In the genomic region with DNA sequence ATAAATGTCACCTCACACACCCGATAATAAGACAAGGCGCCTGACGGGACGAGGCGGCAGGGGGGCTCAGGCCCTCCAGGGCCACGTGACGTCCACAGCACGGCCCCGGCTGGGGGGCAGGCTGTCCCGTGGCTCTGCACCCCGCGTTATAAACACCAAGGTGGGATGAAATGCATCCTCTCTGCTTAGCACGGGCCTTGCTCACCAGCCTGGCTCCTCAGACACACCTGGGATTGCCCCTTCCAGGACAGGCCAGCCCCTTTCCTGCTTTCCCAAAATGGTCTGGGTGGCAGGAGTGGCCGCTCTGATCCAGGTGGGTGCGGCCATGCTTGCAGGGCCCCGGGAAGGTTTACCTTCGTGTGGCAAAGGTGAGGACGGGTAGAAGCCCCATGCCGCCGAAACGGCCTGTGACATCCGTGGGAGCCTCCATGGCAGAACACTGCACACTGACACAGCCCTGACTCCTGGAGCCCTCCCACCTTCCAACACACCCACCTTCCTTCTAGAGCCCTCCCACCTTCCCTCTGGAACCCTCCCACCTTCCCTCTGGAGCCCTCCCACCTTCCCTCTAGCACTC, we compare ENCODE assay signal across 19 cellular contexts. TPM values are rescaled to one million over a fixed set of nuclear protein-coding genes. Genes with fewer than 3 reads are reported as not detected.
DNase-seq lines count a peak whose midpoint lies in the region; ATAC-seq, FAIRE-seq and TF ChIP-seq lines count a peak whose summit lies in the region.
"Had no signal": no experiment of that assay in that cellular context is flagged by ENCODE, and none has a peak within 500 bp of the region (broad histone marks: within the 10 kb centered on the region; RNA-seq: fewer than 3 reads in every experiment).

No MANE protein-coding gene starts in this region.

- no peak overlapping the region for H4K91ac ChIP-seq in mesenchymal stem cell (ENCODE audit: low read length)

- no peak overlapping the region for H2BK15ac ChIP-seq in mesenchymal stem cell (ENCODE audit: low read depth, poor library complexity, severe bottlenecking)

- H3K4me3 ChIP-seq in astrocyte (ENCODE audit: insufficient read depth, low read depth, low read length) (no peak overlapping the region), suprapubic skin (no peak overlapping the region), mesenchymal stem cell (ENCODE audit: insufficient read depth in 1 of 2, low read depth in 1 of 2, low read length in 2 of 2) (no peak overlapping the region)

- no peak overlapping the region for H2AK5ac ChIP-seq in mesenchymal stem cell (ENCODE audit: low read length, severe bottlenecking)

- no peak for TF ChIP-seq CTCF in activated CD8-positive, alpha-beta T cell treated with anti-CD3 and anti-CD28 coated beads for 36 hours (IDR thresholded peaks at IDR 0.05)
- TF ChIP-seq CTCF in astrocyte (IDR thresholded peaks at IDR 0.05; ENCODE audit: insufficient read depth, low read depth, low read length) (no peak), suprapubic skin (IDR thresholded peaks at IDR 0.05) (no peak)

- no peak overlapping the region for H2BK12ac ChIP-seq in mesenchymal stem cell (ENCODE audit: low read length in 2 of 2)

- H3K27ac Mint-ChIP-seq in activated CD8-positive, alpha-beta T cell treated with anti-CD3 and anti-CD28 coated beads for 36 hours, result no peak overlapping the region
- H3K27ac Mint-ChIP-seq in activated CD8-positive, alpha-beta T cell treated with anti-CD3 and anti-CD28 coated beads, Interleukin-2, amount 10 ng/mL, durations not matched to agents 7 days and 5 days, result no peak overlapping the region
- peak overlapping the region; percentile 41 for H3K27ac Mint-ChIP-seq in astrocyte (ENCODE audit: unreplicated experiment)
- H3K27ac Mint-ChIP-seq: activated naive CD4-positive, alpha-beta T cell treated with anti-CD3 and anti-CD28 coated beads, Interleukin-2, amount 50 U/mL, for 72 hours; stimulated activated naive B cell treated with anti-CD40 and anti-IgM and Interleukin-4, amounts not matched to agents 10 μg/mL and 1 μg/mL and 100 μg/mL, for 72 hours had no signal

- peak; percentile 10 for ATAC-seq in activated CD8-positive, alpha-beta T cell treated with anti-CD3 and anti-CD28 coated beads for 36 hours
- no peak for ATAC-seq in activated CD8-positive, alpha-beta T cell treated with anti-CD3 and anti-CD28 coated beads, Interleukin-2, amount 10 ng/mL, durations not matched to agents 7 days and 5 days
- ATAC-seq in left lobe of liver, result no peak
- ATAC-seq in GM18861 (IDR thresholded peaks at IDR 0.05; ENCODE audit: unreplicated experiment), result no peak
- ATAC-seq: activated naive CD4-positive, alpha-beta T cell treated with anti-CD3 and anti-CD28 coated beads, Interleukin-2, amount 50 U/mL, for 72 hours; stimulated activated naive B cell treated with anti-CD40 and anti-IgM and Interleukin-4, amounts not matched to agents 10 μg/mL and 1 μg/mL and 100 μg/mL, for 72 hours had no signal

- H3K23ac ChIP-seq in mesenchymal stem cell (ENCODE audit: low read length in 2 of 2), result no peak overlapping the region

- H3K4me2 ChIP-seq in astrocyte (ENCODE audit: low read length) (no peak overlapping the region), mesenchymal stem cell (ENCODE audit: low read length, poor library complexity, severe bottlenecking) (no peak overlapping the region)

- H2AFZ ChIP-seq in astrocyte (ENCODE audit: low read depth, low read length) (no peak overlapping the region), mesenchymal stem cell (ENCODE audit: low read depth, low read length) (no peak overlapping the region)

- no peak overlapping the region for H2BK5ac ChIP-seq in mesenchymal stem cell (ENCODE audit: low read depth, low read length, poor library complexity, severe bottlenecking)

- no peaks in the 10 kb centered on the region for H3K79me2 ChIP-seq in astrocyte (ENCODE audit: insufficient read depth, low read length)

- no peak overlapping the region for H3K18ac ChIP-seq in mesenchymal stem cell (ENCODE audit: low read depth in 1 of 2, low read length in 2 of 2)

- H3K9ac ChIP-seq in astrocyte (ENCODE audit: low read length) (no peak overlapping the region), mesenchymal stem cell (ENCODE audit: low read length) (no peak overlapping the region)

- DNase-seq in activated CD8-positive, alpha-beta T cell treated with anti-CD3 and anti-CD28 coated beads for 36 hours, result no peak
- no peak for DNase-seq in activated CD8-positive, alpha-beta T cell treated with anti-CD3 and anti-CD28 coated beads, Interleukin-2, amount 10 ng/mL, durations not matched to agents 7 days and 5 days
- DNase-seq in astrocyte (ENCODE audit: low read depth) (no peak), left lobe of liver (ENCODE audit: low spot score) (peak; percentile 46), suprapubic skin (ENCODE audit: low spot score in 2 of 2) (peak; percentile 47 to 70), mesenchymal stem cell (no peak)
- no peak for DNase-seq in activated CD4-positive, CD25-positive, alpha-beta regulatory T cell (lab: John Stamatoyannopoulos, UW)
- DNase-seq: brain microvascular endothelial cell; cortex of kidney; NCI-H1417 treated with DMSO at 0.1 percent for 48 hours; occipital lobe; SIG-M5; stimulated activated naive B cell treated with anti-CD40 and anti-IgM and Interleukin-4, amounts not matched to agents 10 μg/mL and 1 μg/mL and 100 μg/mL, for 72 hours; trophoblast cell had no signal

- no peaks in the 10 kb centered on the region for H3K27me3 Mint-ChIP-seq in activated CD8-positive, alpha-beta T cell treated with anti-CD3 and anti-CD28 coated beads for 36 hours
- H3K27me3 Mint-ChIP-seq in activated CD8-positive, alpha-beta T cell treated with anti-CD3 and anti-CD28 coated beads, Interleukin-2, amount 10 ng/mL, durations not matched to agents 7 days and 5 days (ENCODE audit: low read depth), result no peaks in the 10 kb centered on the region
- no peaks in the 10 kb centered on the region for H3K27me3 Mint-ChIP-seq in astrocyte (ENCODE audit: low read depth, unreplicated experiment)
- H3K27me3 Mint-ChIP-seq: stimulated activated naive B cell treated with anti-CD40 and anti-IgM and Interleukin-4, amounts not matched to agents 10 μg/mL and 1 μg/mL and 100 μg/mL, for 72 hours had no signal

- intact Hi-C loops in activated CD8-positive, alpha-beta T cell treated with anti-CD3 and anti-CD28 coated beads for 36 hours (cut with micrococcal nuclease), result no loop called here

- no peak for FAIRE-seq in astrocyte (lab: Jason Lieb, UNC)
- FAIRE-seq: A204.1, D721Med, endothelial cell of umbilical vein had no signal

- POLR2A ChIA-PET in activated CD8-positive, alpha-beta T cell treated with anti-CD3 and anti-CD28 coated beads for 36 hours (lab: Charles Lee), result no interaction called here
- POLR2A ChIA-PET in activated CD8-positive, alpha-beta T cell treated with anti-CD3 and anti-CD28 coated beads, Interleukin-2, amount 10 ng/mL, durations not matched to agents 7 days and 5 days (lab: Charles Lee), result no interaction called here

- peaks cover 9% of the 10 kb centered on the region for H4K20me1 ChIP-seq in astrocyte (ENCODE audit: insufficient read depth, low read length)

- no peak for TF ChIP-seq EP300 in suprapubic skin (IDR thresholded peaks at IDR 0.05)

- peaks cover 4% of the 10 kb centered on the region for H3K79me1 ChIP-seq in mesenchymal stem cell (replicated peaks; ENCODE audit: low read length, poor library complexity, severe bottlenecking)

- H3K36me3 ChIP-seq in astrocyte (ENCODE audit: insufficient read depth, low read length) (no peaks in the 10 kb centered on the region), suprapubic skin (peaks cover 37% of the 10 kb centered on the region), mesenchymal stem cell (ENCODE audit: control insufficient read depth in 1 of 2, insufficient read depth in 2 of 2, low read depth in 1 of 2, low read length in 2 of 2) (peaks cover 0 to 85% of the 10 kb centered on the region in 2 experiments)

- H3K4me3 Mint-ChIP-seq in activated CD8-positive, alpha-beta T cell treated with anti-CD3 and anti-CD28 coated beads for 36 hours, result no peak overlapping the region
- H3K4me3 Mint-ChIP-seq in activated CD8-positive, alpha-beta T cell treated with anti-CD3 and anti-CD28 coated beads, Interleukin-2, amount 10 ng/mL, durations not matched to agents 7 days and 5 days, result no peak overlapping the region
- H3K4me3 Mint-ChIP-seq in astrocyte (ENCODE audit: unreplicated experiment), result no peak overlapping the region
- H3K4me3 Mint-ChIP-seq: stimulated activated naive B cell treated with anti-CD40 and anti-IgM and Interleukin-4, amounts not matched to agents 10 μg/mL and 1 μg/mL and 100 μg/mL, for 72 hours had no signal

- H3K4me1 ChIP-seq in astrocyte (ENCODE audit: insufficient read depth, low read length) (no peaks in the 10 kb centered on the region), suprapubic skin (no peaks in the 10 kb centered on the region), mesenchymal stem cell (ENCODE audit: control insufficient read depth, insufficient read depth, low read depth, low read length) (peaks cover 2% of the 10 kb centered on the region)

- H4K8ac ChIP-seq in mesenchymal stem cell (ENCODE audit: low read length), result no peak overlapping the region

- H3K4ac ChIP-seq in mesenchymal stem cell (ENCODE audit: low read depth in 1 of 2, low read length in 2 of 2), result no peak overlapping the region

- H3K36me3 Mint-ChIP-seq in activated CD8-positive, alpha-beta T cell treated with anti-CD3 and anti-CD28 coated beads for 36 hours (ENCODE audit: low read depth), result no peaks in the 10 kb centered on the region
- no peaks in the 10 kb centered on the region for H3K36me3 Mint-ChIP-seq in activated CD8-positive, alpha-beta T cell treated with anti-CD3 and anti-CD28 coated beads, Interleukin-2, amount 10 ng/mL, durations not matched to agents 7 days and 5 days (ENCODE audit: low read depth)
- H3K36me3 Mint-ChIP-seq in astrocyte (ENCODE audit: low read depth, unreplicated experiment), result peaks cover 4% of the 10 kb centered on the region
- H3K36me3 Mint-ChIP-seq: activated naive CD4-positive, alpha-beta T cell treated with anti-CD3 and anti-CD28 coated beads, Interleukin-2, amount 50 U/mL, for 72 hours; stimulated activated naive B cell treated with anti-CD40 and anti-IgM and Interleukin-4, amounts not matched to agents 10 μg/mL and 1 μg/mL and 100 μg/mL, for 72 hours had no signal

- WGBS in suprapubic skin, result 88% methylated on average over 16 of the region's 22 CpGs
- whole genome bisulfite sequencing in mesenchymal stem cell, result 89% methylated on average over 22 of the region's 22 CpGs

- H3K9me3 ChIP-seq in astrocyte (ENCODE audit: insufficient read depth, low read depth, low read length) (no peaks in the 10 kb centered on the region), suprapubic skin (no peaks in the 10 kb centered on the region), mesenchymal stem cell (ENCODE audit: control insufficient read depth, low read length) (no peaks in the 10 kb centered on the region)

- H3K27me3 ChIP-seq in astrocyte (ENCODE audit: insufficient read depth, low read length), result no peaks in the 10 kb centered on the region
- no peaks in the 10 kb centered on the region for H3K27me3 ChIP-seq in suprapubic skin
- no peaks in the 10 kb centered on the region for H3K27me3 ChIP-seq in mesenchymal stem cell (ENCODE audit: control insufficient read depth in 1 of 2, insufficient read depth in 1 of 2, low read length in 2 of 2)
- H3K27me3 ChIP-seq: brain microvascular endothelial cell had no signal

- TF ChIP-seq POLR2A in suprapubic skin (IDR thresholded peaks at IDR 0.05), result no peak

- no peak overlapping the region for H3K27ac ChIP-seq in astrocyte (ENCODE audit: low read depth, low read length)
- no peak overlapping the region for H3K27ac ChIP-seq in suprapubic skin
- H3K27ac ChIP-seq in mesenchymal stem cell (ENCODE audit: low read length, poor library complexity, severe bottlenecking), result no peak overlapping the region
- H3K27ac ChIP-seq: brain microvascular endothelial cell had no signal

- CTCF ChIA-PET in activated CD8-positive, alpha-beta T cell treated with anti-CD3 and anti-CD28 coated beads for 36 hours (lab: Charles Lee), result no interaction called here
- CTCF ChIA-PET in activated CD8-positive, alpha-beta T cell treated with anti-CD3 and anti-CD28 coated beads, Interleukin-2, amount 10 ng/mL, durations not matched to agents 7 days and 5 days (lab: Charles Lee), result no interaction called here

- H3K14ac ChIP-seq in mesenchymal stem cell (ENCODE audit: low read length in 2 of 2), result no peak overlapping the region

- no peak overlapping the region for H2BK120ac ChIP-seq in mesenchymal stem cell (ENCODE audit: low read depth, low read length)

- no peaks in the 10 kb centered on the region for H3K9me3 Mint-ChIP-seq in activated CD8-positive, alpha-beta T cell treated with anti-CD3 and anti-CD28 coated beads for 36 hours
- no peaks in the 10 kb centered on the region for H3K9me3 Mint-ChIP-seq in activated CD8-positive, alpha-beta T cell treated with anti-CD3 and anti-CD28 coated beads, Interleukin-2, amount 10 ng/mL, durations not matched to agents 7 days and 5 days (ENCODE audit: insufficient read depth)
- H3K9me3 Mint-ChIP-seq in astrocyte (ENCODE audit: unreplicated experiment), result no peaks in the 10 kb centered on the region
- H3K9me3 Mint-ChIP-seq: activated naive CD4-positive, alpha-beta T cell treated with anti-CD3 and anti-CD28 coated beads, Interleukin-2, amount 50 U/mL, for 72 hours; stimulated activated naive B cell treated with anti-CD40 and anti-IgM and Interleukin-4, amounts not matched to agents 10 μg/mL and 1 μg/mL and 100 μg/mL, for 72 hours had no signal

- no peaks in the 10 kb centered on the region for H3K4me1 Mint-ChIP-seq in activated CD8-positive, alpha-beta T cell treated with anti-CD3 and anti-CD28 coated beads for 36 hours (ENCODE audit: low read depth)
- no peaks in the 10 kb centered on the region for H3K4me1 Mint-ChIP-seq in activated CD8-positive, alpha-beta T cell treated with anti-CD3 and anti-CD28 coated beads, Interleukin-2, amount 10 ng/mL, durations not matched to agents 7 days and 5 days (ENCODE audit: low read depth)
- H3K4me1 Mint-ChIP-seq in astrocyte (ENCODE audit: low read depth, unreplicated experiment), result peaks cover 1% of the 10 kb centered on the region

RNA-seq across cellular contexts. Expression of a gene that starts 35.9 kb away (rescaled TPM):
- total RNA-seq in activated CD8-positive, alpha-beta T cell treated with anti-CD3 and anti-CD28 coated beads for 36 hours, result 10 to 100 TPM; 40.1 to 46.1 TPM
- total RNA-seq in activated CD8-positive, alpha-beta T cell treated with anti-CD3 and anti-CD28 coated beads, Interleukin-2, amount 10 ng/mL, durations not matched to agents 7 days and 5 days, result 10 to 100 TPM; 44.4 to 51.6 TPM
- total RNA-seq in astrocyte (10.4 and 11.7 TPM in 2 replicates), left lobe of liver (13.7 TPM), suprapubic skin (1 to 10 TPM; 7.0 to 9.8 (median 7.9) TPM)
- 7.5 TPM for polyA plus RNA-seq in mesenchymal stem cell (2013, experiment 1 of 2)
- 6.8 TPM for polyA plus RNA-seq in mesenchymal stem cell (2013, experiment 2 of 2)

Comparison
In these comparisons a context has a peak if more than half of its experiments do, and no peak if none do; other contexts are left out.
1. DNase-seq: peak in left lobe of liver (single experiment) and suprapubic skin (2 of 2); none in activated CD8-positive, alpha-beta T cell treated with anti-CD3 and anti-CD28 coated beads for 36 hours (single experiment), activated CD8-positive, alpha-beta T cell treated with anti-CD3 and anti-CD28 coated beads, Interleukin-2, amount 10 ng/mL, durations not matched to agents 7 days and 5 days (single experiment), astrocyte (single experiment), mesenchymal stem cell (single experiment) and activated CD4-positive, CD25-positive, alpha-beta regulatory T cell (0 of 4).